Comparison of ENCODE assay signal across 26 cellular contexts in the genomic region with DNA sequence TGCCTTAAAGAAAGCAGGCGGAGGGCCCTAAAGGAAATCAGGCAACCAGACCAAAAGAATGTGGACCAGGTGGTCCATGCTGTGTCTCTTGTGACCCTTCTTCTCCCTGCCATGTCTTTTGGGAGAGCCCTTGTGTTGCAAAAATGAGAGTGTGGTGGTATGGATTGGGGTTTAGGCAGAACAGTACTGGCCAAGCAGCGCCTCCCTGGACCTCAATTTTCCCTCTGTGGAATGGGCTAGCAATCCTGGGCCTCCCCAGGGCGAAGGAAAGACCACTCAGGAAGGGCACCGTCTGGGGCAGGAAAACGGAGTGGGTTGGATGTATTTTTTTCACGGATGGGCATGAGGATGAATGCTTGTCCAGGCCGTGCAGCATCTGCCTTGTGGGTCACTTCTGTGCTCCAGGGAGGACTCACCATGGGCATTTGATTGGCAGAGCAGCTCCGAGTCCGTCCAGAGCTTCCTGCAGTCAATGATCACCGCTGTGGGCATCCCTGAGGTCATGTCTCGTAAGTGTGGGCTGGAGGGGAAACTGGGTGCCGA. TPM values are rescaled to one million over a fixed set of nuclear protein-coding genes. Genes with fewer than 3 reads are reported as not detected.
DNase-seq lines count a peak whose midpoint lies in the region; ATAC-seq and TF ChIP-seq lines count a peak whose summit lies in the region.
"Had no signal": no experiment of that assay in that cellular context is flagged by ENCODE, and none has a peak within 500 bp of the region (broad histone marks: within the 10 kb centered on the region; RNA-seq: fewer than 3 reads in every experiment).

No MANE protein-coding gene starts in this region.

- H3K4me1 ChIP-seq in spleen, result peaks cover 20 to 99% (median 63%) of the 10 kb centered on the region in 6 donors
- H3K4me1 ChIP-seq: upper lobe of right lung had no signal

- peak overlapping the region in 4 of 8 donors; percentile 26 to 64 (median 44) for H3K27ac ChIP-seq in spleen
- H3K27ac ChIP-seq: esophagus muscularis mucosa, right atrium auricular region, upper lobe of right lung had no signal

- WGBS in spleen, 5 donors, result 78 to 86% (median 82%) methylated on average over 11 to 12 of the region's 12 CpGs

- no peak for ATAC-seq in activated naive CD4-positive, alpha-beta T cell treated with anti-CD3 and anti-CD28 coated beads, Interleukin-2, amount 50 U/mL, for 72 hours
- ATAC-seq in activated T-helper 17 cell treated with anti-CD3 and anti-CD28 coated beads, Interleukin-2, amount 50 U/mL, for 72 hours (replicated peaks), result no peak
- no peak for ATAC-seq in HG02588 (IDR thresholded peaks at IDR 0.05; ENCODE audit: unreplicated experiment)
- ATAC-seq: activated CD8-positive, alpha-beta memory T cell treated with anti-CD3 and anti-CD28 coated beads, Interleukin-2, amount 10 ng/mL, durations not matched to agents 7 days and 5 days; left cardiac atrium; PC-3; upper lobe of right lung; WTC11 had no signal

- no peak for TF ChIP-seq POLR2A in spleen (IDR thresholded peaks at IDR 0.05)

- intact Hi-C loops in spleen (cut with DNase I; ENCODE audit: low total_unique reads), result no loop called here

- H3K4me3 Mint-ChIP-seq in activated T-helper 17 cell treated with anti-CD3 and anti-CD28 coated beads, Interleukin-2, amount 50 U/mL, for 72 hours, result no peak overlapping the region
- H3K4me3 Mint-ChIP-seq: activated CD8-positive, alpha-beta memory T cell treated with anti-CD3 and anti-CD28 coated beads, Interleukin-2, amount 10 ng/mL, durations not matched to agents 7 days and 5 days; CD14-positive monocyte; WTC11 had no signal

- DNase-seq in activated naive CD4-positive, alpha-beta T cell treated with anti-CD3 and anti-CD28 coated beads, Interleukin-2, amount 50 U/mL, for 72 hours (ENCODE audit: low spot score in 2 of 2), result no peak
- no peak for DNase-seq in activated naive CD4-positive, alpha-beta T cell treated with Interleukin-2 at 50 U/mL for 16 hours
- peak; percentile 59 for DNase-seq in spleen
- no peak for DNase-seq in stimulated activated CD4-positive, alpha-beta T cell treated with anti-CD3 and anti-CD28 coated beads, Interleukin-4, amount 100 ng/mL, for 4 hours
- DNase-seq: activated CD8-positive, alpha-beta memory T cell treated with anti-CD3 and anti-CD28 coated beads, Interleukin-2, amount 10 ng/mL, durations not matched to agents 7 days and 5 days; activated gamma-delta T cell; cerebellar nuclear complex; effector CD8-positive, alpha-beta T cell; left cardiac atrium; NCI-H774; occipital lobe; PC-3; SIG-M5; stimulated activated naive CD8-positive, alpha-beta T cell treated with anti-CD3 and anti-CD28 coated beads, Interleukin-15, amount 100 ng/mL, for 72 hours; T-helper 2 cell; upper lobe of right lung had no signal

- no peaks in the 10 kb centered on the region for H3K9me3 Mint-ChIP-seq in activated naive CD4-positive, alpha-beta T cell treated with anti-CD3 and anti-CD28 coated beads, Interleukin-2, amount 50 U/mL, for 72 hours
- no peaks in the 10 kb centered on the region for H3K9me3 Mint-ChIP-seq in activated T-helper 17 cell treated with anti-CD3 and anti-CD28 coated beads, Interleukin-2, amount 50 U/mL, for 72 hours
- H3K9me3 Mint-ChIP-seq: CD14-positive monocyte; stimulated activated naive CD8-positive, alpha-beta T cell treated with anti-CD3 and anti-CD28 coated beads, Interleukin-15, amount 100 ng/mL, for 72 hours; WTC11 had no signal

- no peak for TF ChIP-seq CTCF in spleen (IDR thresholded peaks at IDR 0.05 in 8 of 11, conservative IDR thresholded peaks at IDR 0.05 in 3 of 11)

- peak overlapping the region in 1 of 8 donors; percentile 4 for H3K4me3 ChIP-seq in spleen
- H3K4me3 ChIP-seq: esophagus muscularis mucosa, right atrium auricular region, upper lobe of right lung had no signal

- peaks cover 0 to 53% (median 4%) of the 10 kb centered on the region in 6 donors for H3K36me3 ChIP-seq in spleen
- H3K36me3 ChIP-seq: esophagus muscularis mucosa, right atrium auricular region, upper lobe of right lung had no signal

- peak overlapping the region; percentile 88 to 100 for H3K27ac Mint-ChIP-seq in activated naive CD4-positive, alpha-beta T cell treated with anti-CD3 and anti-CD28 coated beads, Interleukin-2, amount 50 U/mL, for 72 hours
- peak overlapping the region; percentile 95 for H3K27ac Mint-ChIP-seq in activated T-helper 17 cell treated with anti-CD3 and anti-CD28 coated beads, Interleukin-2, amount 50 U/mL, for 72 hours
- H3K27ac Mint-ChIP-seq: activated CD8-positive, alpha-beta memory T cell treated with anti-CD3 and anti-CD28 coated beads, Interleukin-2, amount 10 ng/mL, durations not matched to agents 7 days and 5 days had no signal

- H3K27me3 Mint-ChIP-seq in activated T-helper 17 cell treated with anti-CD3 and anti-CD28 coated beads, Interleukin-2, amount 50 U/mL, for 72 hours, result no peaks in the 10 kb centered on the region
- H3K27me3 Mint-ChIP-seq: activated CD8-positive, alpha-beta memory T cell treated with anti-CD3 and anti-CD28 coated beads, Interleukin-2, amount 10 ng/mL, durations not matched to agents 7 days and 5 days; stimulated activated naive CD8-positive, alpha-beta T cell treated with anti-CD3 and anti-CD28 coated beads, Interleukin-15, amount 100 ng/mL, for 72 hours had no signal

- no peaks in the 10 kb centered on the region for H3K9me3 ChIP-seq in spleen
- H3K9me3 ChIP-seq: esophagus muscularis mucosa, right atrium auricular region, upper lobe of right lung had no signal

- no peaks in the 10 kb centered on the region for H3K27me3 ChIP-seq in spleen (replicated peaks in 1 of 7)
- H3K27me3 ChIP-seq: esophagus muscularis mucosa, right atrium auricular region, upper lobe of right lung had no signal

- H3K4me1 Mint-ChIP-seq in activated T-helper 17 cell treated with anti-CD3 and anti-CD28 coated beads, Interleukin-2, amount 50 U/mL, for 72 hours, result peaks cover 29% of the 10 kb centered on the region

- H3K36me3 Mint-ChIP-seq in activated naive CD4-positive, alpha-beta T cell treated with anti-CD3 and anti-CD28 coated beads, Interleukin-2, amount 50 U/mL, for 72 hours, result peaks cover 31 to 43% of the 10 kb centered on the region in 2 donors
- peaks cover 51% of the 10 kb centered on the region for H3K36me3 Mint-ChIP-seq in activated T-helper 17 cell treated with anti-CD3 and anti-CD28 coated beads, Interleukin-2, amount 50 U/mL, for 72 hours (ENCODE audit: low read depth)
- H3K36me3 Mint-ChIP-seq: WTC11 had no signal

RNA-seq across cellular contexts. Expression of a gene that starts 7.6 kb away (rescaled TPM):
- total RNA-seq in activated naive CD4-positive, alpha-beta T cell treated with anti-CD3 and anti-CD28 coated beads, Interleukin-2, amount 50 U/mL, for 72 hours, result 100 to 1,000 TPM; 231 to 254 TPM
- 100 to 1,000 TPM; 182 to 219 TPM for total RNA-seq in activated T-helper 17 cell treated with anti-CD3 and anti-CD28 coated beads, Interleukin-2, amount 50 U/mL, for 72 hours
- total RNA-seq in spleen, result 100 to 1,000 TPM; 206 to 401 (median 237) TPM
- polyA plus RNA-seq in spleen, result 100 to 1,000 TPM in 2 of 3 donors, 10 to 100 TPM in 1; 52.0 to 175 (median 161) TPM

RNA-seq across cellular contexts. Expression of a gene that starts 20.1 kb away (rescaled TPM):
- total RNA-seq in activated naive CD4-positive, alpha-beta T cell treated with anti-CD3 and anti-CD28 coated beads, Interleukin-2, amount 50 U/mL, for 72 hours, result not detected
- not detected for total RNA-seq in activated T-helper 17 cell treated with anti-CD3 and anti-CD28 coated beads, Interleukin-2, amount 50 U/mL, for 72 hours
- 10 to 100 TPM; 15.4 to 73.8 (median 34.5) TPM for total RNA-seq in spleen
- polyA plus RNA-seq in spleen, result 10 to 100 TPM in 1 of 3 donors, 1 to 10 TPM in 2; 7.6 to 13.8 (median 9.8) TPM
- total RNA-seq: A673; activated CD8-positive, alpha-beta memory T cell treated with anti-CD3 and anti-CD28 coated beads, Interleukin-2, amount 10 ng/mL, durations not matched to agents 7 days and 5 days; astrocyte; HT-29; LHCN-M2; PC-3; right atrium auricular region; WTC11 had no signal

RNA-seq across cellular contexts. Expression of a gene that starts 49.9 kb away (rescaled TPM):
- 100 to 1,000 TPM; 146 to 175 TPM for total RNA-seq in activated naive CD4-positive, alpha-beta T cell treated with anti-CD3 and anti-CD28 coated beads, Interleukin-2, amount 50 U/mL, for 72 hours
- total RNA-seq in activated T-helper 17 cell treated with anti-CD3 and anti-CD28 coated beads, Interleukin-2, amount 50 U/mL, for 72 hours, result 100 to 1,000 TPM; 162 to 186 TPM
- 100 to 1,000 TPM; 162 to 370 (median 205) TPM for total RNA-seq in spleen
- 100 to 1,000 TPM in 1 of 3 donors, 10 to 100 TPM in 2; 84.1 to 105 (median 92.5) TPM for polyA plus RNA-seq in spleen

Comparison
In these comparisons a context has a peak if more than half of its experiments do, and no peak if none do; other contexts are left out.
1. RNA of a gene that starts 20.1 kb away (total RNA-seq): 15.4 to 73.8 TPM in spleen; not detected in activated T-helper 17 cell treated with anti-CD3 and anti-CD28 coated beads, Interleukin-2, amount 50 U/mL, for 72 hours and not detected in activated naive CD4-positive, alpha-beta T cell treated with anti-CD3 and anti-CD28 coated beads, Interleukin-2, amount 50 U/mL, for 72 hours; every median in the first group is over 10 times any median in the second.